8 cellular contexts compared by ENCODE assay signal in genomic region chr11:69718147-69718546, GRCh38.
DNase-seq lines count a peak whose midpoint lies in the region; ATAC-seq and TF ChIP-seq lines count a peak whose summit lies in the region.

No MANE protein-coding gene starts in this region.

- no peak overlapping the region for H3K4me3 ChIP-seq in epithelial cell of esophagus (ENCODE audit: low read length)

- no peaks in the 10 kb centered on the region for H3K9me3 Mint-ChIP-seq in stimulated activated memory B cell treated with anti-CD40 and anti-IgM and Interleukin-4, amounts not matched to agents 10 μg/mL and 1 μg/mL and 100 μg/mL, for 72 hours
- no peaks in the 10 kb centered on the region for H3K9me3 Mint-ChIP-seq in T-helper 2 cell treated with Interferon-gamma antibody and Interleukin-4, amounts not matched to agents 5 μg/mL and 100 μg/mL, for 36 hours

- TF ChIP-seq CTCF in GM12874 (IDR thresholded peaks at IDR 0.05; ENCODE audit: insufficient read depth, low read depth, low read length) (peak; percentile 61), epithelial cell of esophagus (IDR thresholded peaks at IDR 0.05; ENCODE audit: insufficient read depth, low read depth, low read length, missing control alignments) (peak; percentile 27)

- H3K27ac Mint-ChIP-seq in stimulated activated memory B cell treated with anti-CD40 and anti-IgM and Interleukin-4, amounts not matched to agents 10 μg/mL and 1 μg/mL and 100 μg/mL, for 72 hours, result no peak overlapping the region
- H3K27ac Mint-ChIP-seq in T-helper 2 cell treated with Interferon-gamma antibody and Interleukin-4, amounts not matched to agents 5 μg/mL and 100 μg/mL, for 36 hours, result no peak overlapping the region

- no peaks in the 10 kb centered on the region for H3K36me3 Mint-ChIP-seq in stimulated activated memory B cell treated with anti-CD40 and anti-IgM and Interleukin-4, amounts not matched to agents 10 μg/mL and 1 μg/mL and 100 μg/mL, for 72 hours
- no peaks in the 10 kb centered on the region for H3K36me3 Mint-ChIP-seq in T-helper 2 cell treated with Interferon-gamma antibody and Interleukin-4, amounts not matched to agents 5 μg/mL and 100 μg/mL, for 36 hours (ENCODE audit: low read depth)

- peak; percentile 69 for ATAC-seq in stimulated activated memory B cell treated with anti-CD40 and anti-IgM and Interleukin-4, amounts not matched to agents 10 μg/mL and 1 μg/mL and 100 μg/mL, for 72 hours
- ATAC-seq in HG02571 (IDR thresholded peaks at IDR 0.05; ENCODE audit: unreplicated experiment), result no peak

- DNase-seq in AG08395 (ENCODE audit: low spot score) (peak; percentile 59), NCI-H69 (lab: John Stamatoyannopoulos, UW) (peak; percentile 92), epithelial cell of esophagus (ENCODE audit: low read depth) (peak; percentile 31), NCI-H510A treated with DMSO at 0.1 percent for 48 hours (lab: John Stamatoyannopoulos, UW) (no peak)
- no peak for DNase-seq in T-helper 2 cell treated with Interferon-gamma antibody and Interleukin-4, amounts not matched to agents 5 μg/mL and 100 μg/mL, for 36 hours (ENCODE audit: low spot score)

- peaks cover 21% of the 10 kb centered on the region for H3K4me1 Mint-ChIP-seq in stimulated activated memory B cell treated with anti-CD40 and anti-IgM and Interleukin-4, amounts not matched to agents 10 μg/mL and 1 μg/mL and 100 μg/mL, for 72 hours
- H3K4me1 Mint-ChIP-seq in T-helper 2 cell treated with Interferon-gamma antibody and Interleukin-4, amounts not matched to agents 5 μg/mL and 100 μg/mL, for 36 hours (ENCODE audit: low read depth), result peaks cover 2% of the 10 kb centered on the region

- H3K27me3 Mint-ChIP-seq in stimulated activated memory B cell treated with anti-CD40 and anti-IgM and Interleukin-4, amounts not matched to agents 10 μg/mL and 1 μg/mL and 100 μg/mL, for 72 hours, result peaks cover 74% of the 10 kb centered on the region
- peaks cover 37% of the 10 kb centered on the region for H3K27me3 Mint-ChIP-seq in T-helper 2 cell treated with Interferon-gamma antibody and Interleukin-4, amounts not matched to agents 5 μg/mL and 100 μg/mL, for 36 hours (ENCODE audit: low read depth)

- no peak overlapping the region for H3K4me3 Mint-ChIP-seq in stimulated activated memory B cell treated with anti-CD40 and anti-IgM and Interleukin-4, amounts not matched to agents 10 μg/mL and 1 μg/mL and 100 μg/mL, for 72 hours
- H3K4me3 Mint-ChIP-seq in T-helper 2 cell treated with Interferon-gamma antibody and Interleukin-4, amounts not matched to agents 5 μg/mL and 100 μg/mL, for 36 hours, result no peak overlapping the region

Comparison
In these comparisons a context has a peak if more than half of its experiments do, and no peak if none do; other contexts are left out.
1. DNase-seq: peak in AG08395 (single experiment), NCI-H69 (single experiment) and epithelial cell of esophagus (single experiment); none in T-helper 2 cell treated with Interferon-gamma antibody and Interleukin-4, amounts not matched to agents 5 μg/mL and 100 μg/mL, for 36 hours (single experiment) and NCI-H510A treated with DMSO at 0.1 percent for 48 hours (single experiment).